8 cellular contexts compared by ENCODE assay signal in the genomic region with DNA sequence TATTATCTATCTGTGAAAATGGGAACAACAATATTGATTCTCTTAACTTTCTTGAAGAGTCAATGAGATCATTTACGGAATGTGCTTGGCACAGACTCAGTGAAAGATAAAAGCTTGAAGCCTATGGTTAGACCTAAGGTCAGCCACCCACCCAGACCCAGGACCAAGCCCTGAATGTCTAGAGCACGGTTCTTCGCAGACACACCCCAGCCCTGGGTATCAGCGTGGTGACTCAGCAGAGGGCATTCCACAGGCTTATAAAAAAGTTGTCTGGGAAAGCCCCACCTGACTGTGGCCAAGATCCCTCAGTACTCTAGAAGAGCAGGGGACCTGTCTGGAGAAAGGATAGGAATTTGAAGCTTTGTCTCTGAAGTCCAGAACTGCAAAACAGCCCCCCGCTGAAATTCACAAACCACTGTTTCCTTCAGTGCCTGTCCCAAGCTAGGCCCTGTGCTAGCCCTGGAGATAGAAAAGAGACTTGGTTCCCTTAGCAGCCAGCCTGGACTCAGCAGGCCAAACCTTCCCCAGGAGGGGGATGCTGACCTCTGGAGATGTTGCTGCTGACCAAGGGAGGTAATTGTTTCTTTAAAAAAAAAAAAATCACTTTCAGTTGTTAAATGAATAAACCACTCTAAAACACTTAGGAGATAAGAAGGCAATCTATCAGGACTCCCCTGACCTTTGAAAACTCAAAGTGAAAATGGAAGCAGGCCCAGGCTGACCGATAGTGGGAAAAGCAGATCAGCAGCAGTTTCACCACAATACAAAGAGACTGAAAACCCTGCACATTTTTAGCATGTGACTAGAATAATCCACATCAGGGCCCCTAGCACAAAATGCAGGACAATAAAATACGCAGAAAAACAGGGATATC.
A peak's percentile ranks its signal among the peaks of the same experiment; 100 is the strongest.
DNase-seq lines count a peak whose midpoint lies in the region; ATAC-seq, FAIRE-seq and TF ChIP-seq lines count a peak whose summit lies in the region.

No MANE protein-coding gene starts in this region.

- H3K4me3 ChIP-seq in astrocyte (ENCODE audit: insufficient read depth, low read depth, low read length) = no peak overlapping the region

- FAIRE-seq in H54 (lab: Jason Lieb, UNC) (no peak), astrocyte (lab: Jason Lieb, UNC) (no peak)

- no peaks in the 10 kb centered on the region for H3K36me3 ChIP-seq in astrocyte (ENCODE audit: insufficient read depth, low read length)

- no peaks in the 10 kb centered on the region for H3K9me3 ChIP-seq in astrocyte (ENCODE audit: insufficient read depth, low read depth, low read length)

- H3K4me1 ChIP-seq in astrocyte (ENCODE audit: insufficient read depth, low read length) = peaks cover 28% of the 10 kb centered on the region

- TF ChIP-seq POLR2A in H54 (IDR thresholded peaks at IDR 0.05; ENCODE audit: low read depth, low read length) = no peak

- ATAC-seq in GM18861 (IDR thresholded peaks at IDR 0.05; ENCODE audit: unreplicated experiment) = peak; percentile 75

- H3K4me1 Mint-ChIP-seq in IgD-negative memory B cell (peaks cover 15 to 27% (median 16%) of the 10 kb centered on the region in 3 donors), astrocyte (ENCODE audit: low read depth, unreplicated experiment) (peaks cover 46% of the 10 kb centered on the region)

- DNase-seq in H54 (ENCODE audit: insufficient read length, low spot score) (peak; percentile 72), astrocyte (ENCODE audit: low read depth) (peak; percentile 82), myocyte (ENCODE audit: low read depth) (peak; percentile 80), occipital lobe (lab: John Stamatoyannopoulos, UW) (no peak), NCI-H146 treated with DMSO at 0.1 percent for 48 hours (lab: John Stamatoyannopoulos, UW; ENCODE audit: unreplicated experiment) (no peak), T-helper 9 cell (no peak)

- H3K4me2 ChIP-seq in astrocyte (ENCODE audit: low read length) = peak overlapping the region; percentile 52

- peaks cover 8% of the 10 kb centered on the region for H4K20me1 ChIP-seq in astrocyte (ENCODE audit: insufficient read depth, low read length)

- peaks cover 4% of the 10 kb centered on the region for H3K79me2 ChIP-seq in astrocyte (ENCODE audit: insufficient read depth, low read length)

- peak overlapping the region; percentile 58 for H3K27ac ChIP-seq in astrocyte (ENCODE audit: low read depth, low read length)

- H3K9me3 Mint-ChIP-seq in IgD-negative memory B cell (no peaks in the 10 kb centered on the region), astrocyte (ENCODE audit: unreplicated experiment) (peaks cover 4% of the 10 kb centered on the region)

- peak overlapping the region in 2 of 3 donors; percentile 48 to 82 for H3K27ac Mint-ChIP-seq in IgD-negative memory B cell
- peak overlapping the region; percentile 86 for H3K27ac Mint-ChIP-seq in astrocyte (ENCODE audit: unreplicated experiment)

- no peak overlapping the region for H2AFZ ChIP-seq in astrocyte (ENCODE audit: low read depth, low read length)

- H3K36me3 Mint-ChIP-seq in IgD-negative memory B cell (peaks cover 3% of the 10 kb centered on the region), astrocyte (ENCODE audit: low read depth, unreplicated experiment) (peaks cover 5% of the 10 kb centered on the region)

- H3K9ac ChIP-seq in astrocyte (ENCODE audit: low read length) = peak overlapping the region; percentile 26

- TF ChIP-seq CTCF in astrocyte (IDR thresholded peaks at IDR 0.05; ENCODE audit: insufficient read depth, low read depth, low read length) = no peak

- no peaks in the 10 kb centered on the region for H3K27me3 ChIP-seq in astrocyte (ENCODE audit: insufficient read depth, low read length)

- H3K27me3 Mint-ChIP-seq in IgD-negative memory B cell (peaks cover 9% of the 10 kb centered on the region), astrocyte (ENCODE audit: low read depth, unreplicated experiment) (no peaks in the 10 kb centered on the region)

- H3K4me3 Mint-ChIP-seq in IgD-negative memory B cell (peak overlapping the region in 2 of 4 donors; percentile 12 to 73), astrocyte (ENCODE audit: unreplicated experiment) (no peak overlapping the region)

Comparison
In these comparisons a context has a peak if more than half of its experiments do, and no peak if none do; other contexts are left out.
1. DNase-seq: peak in H54 (single experiment), astrocyte (single experiment) and myocyte (single experiment); none in occipital lobe (single experiment), NCI-H146 treated with DMSO at 0.1 percent for 48 hours (single experiment) and T-helper 9 cell (single experiment).